Comparison of ENCODE assay signal across 16 cellular contexts in genomic region chr4:30868257-30868656, GRCh38.
"Had no signal": no experiment of that assay in that cellular context is flagged by ENCODE, and none has a peak within 500 bp of the region (broad histone marks: within the 10 kb centered on the region; RNA-seq: fewer than 3 reads in every experiment).

No MANE protein-coding gene starts in this region.

- H3K27ac ChIP-seq: dorsolateral prefrontal cortex, foreskin keratinocyte, neural progenitor cell had no signal

- H3K4me2 ChIP-seq: neural progenitor cell had no signal

- H2AFZ ChIP-seq: neural progenitor cell had no signal

- H3K27me3 ChIP-seq: dorsolateral prefrontal cortex, foreskin keratinocyte, neural progenitor cell had no signal

- DNase-seq: activated CD4-positive, alpha-beta T cell treated with anti-CD3 and anti-CD28 coated beads for 36 hours; activated CD4-positive, alpha-beta T cell treated with anti-CD3 and anti-CD28 coated beads, Interleukin-2, amount 50 U/mL, for 48 hours; activated gamma-delta T cell; dorsolateral prefrontal cortex; foreskin keratinocyte; kidney; midbrain; naive B cell; stimulated activated CD4-positive, alpha-beta T cell treated with anti-CD3 and anti-CD28 coated beads, Interleukin-1b, Interleukin-23, amount 100 ng/mL, for 48 hours; stimulated activated naive CD8-positive, alpha-beta T cell treated with anti-CD3 and anti-CD28 coated beads, Interleukin-15, Interleukin-2, amounts not matched to agents 100 U/mL and 50 U/mL, for 24 hours; T-cell had no signal

- H3K4me3 ChIP-seq: dorsolateral prefrontal cortex, lung, neural progenitor cell had no signal

- ATAC-seq: activated CD4-positive, alpha-beta T cell treated with anti-CD3 and anti-CD28 coated beads for 36 hours; left lobe of liver; SK-N-SH treated with all-trans-retinoic acid at 6 μM for 48 hours; stimulated activated naive CD8-positive, alpha-beta T cell treated with anti-CD3 and anti-CD28 coated beads, Interleukin-15, Interleukin-2, amounts not matched to agents 100 U/mL and 50 U/mL, for 24 hours; T-cell; WTC11 had no signal

- H3K36me3 ChIP-seq: neural progenitor cell had no signal

- H3K4me1 ChIP-seq: neural progenitor cell had no signal

- H3K9ac ChIP-seq: neural progenitor cell had no signal
